1 cellular context compared by ENCODE assay signal in genomic region chr1:225694151-225694603, GRCh38.
TF ChIP-seq lines count a peak whose summit lies in the region.

No MANE protein-coding gene starts in this region.

TF ChIP-seq in HepG2, 621 proteins besides CTCF, POLR2A, EP300 and RAD21 (continued from another document):
- TF ChIP-seq ZNF609 (CRISPR knock-in tag; IDR thresholded peaks at IDR 0.05; ENCODE audit: borderline replicate concordance) (peak; percentile 78; the same call in 1 of the 2 replicates), FOXP1 (IDR thresholded peaks at IDR 0.05) (no peak), FOXP1 (CRISPR knock-in tag; IDR thresholded peaks at IDR 0.05) (peak; percentile 76; the same call in 1 of the 2 replicates), GFI1 (CRISPR knock-in tag; IDR thresholded peaks at IDR 0.05; ENCODE audit: borderline replicate concordance) (peak; percentile 82), ZNF556 (CRISPR knock-in tag; IDR thresholded peaks at IDR 0.05; ENCODE audit: borderline replicate concordance) (peak; percentile 64; the same call in 1 of the 2 replicates), GATAD2A (CRISPR knock-in tag; IDR thresholded peaks at IDR 0.05) (peak; percentile 93), ZNF329 (CRISPR knock-in tag; IDR thresholded peaks at IDR 0.05; ENCODE audit: low read depth) (no peak), RERE (CRISPR knock-in tag; IDR thresholded peaks at IDR 0.05; ENCODE audit: low read depth) (peak; percentile 78), HDAC2 (CRISPR knock-in tag; IDR thresholded peaks at IDR 0.05) (peak; percentile 92), PHF21A (CRISPR knock-in tag; IDR thresholded peaks at IDR 0.05) (peak; percentile 54), NCOA5 (CRISPR knock-in tag; IDR thresholded peaks at IDR 0.05) (no peak), MED1 (CRISPR knock-in tag; IDR thresholded peaks at IDR 0.05) (peak; percentile 89), LCORL (IDR thresholded peaks at IDR 0.05) (peak; percentile 6; the same call in 1 of the 2 replicates), LCORL (CRISPR knock-in tag; IDR thresholded peaks at IDR 0.05) (peak; percentile 86), FOXC1 (CRISPR knock-in tag; IDR thresholded peaks at IDR 0.05; ENCODE audit: borderline replicate concordance) (no peak), GABPA (IDR thresholded peaks at IDR 0.05; ENCODE audit: low read depth, low read length) (no peak), GABPA (CRISPR knock-in tag; IDR thresholded peaks at IDR 0.05; ENCODE audit: low read depth) (peak; percentile 40; the same call in 1 of the 2 replicates), SRSF4 (IDR thresholded peaks at IDR 0.05; ENCODE audit: low read depth, low read length, poor library complexity, severe bottlenecking) (no peak), EEA1 (CRISPR knock-in tag; IDR thresholded peaks at IDR 0.05; ENCODE audit: borderline replicate concordance) (no peak), KLF6 (CRISPR knock-in tag; IDR thresholded peaks at IDR 0.05) (no peak), IKZF4 (CRISPR knock-in tag; IDR thresholded peaks at IDR 0.05; ENCODE audit: borderline replicate concordance, low read depth, not compliant biosample characterization) (no peak), NFYC (CRISPR knock-in tag; IDR thresholded peaks at IDR 0.05) (no peak; the same call in 1 of the 2 replicates), ZC3H4 (CRISPR knock-in tag; IDR thresholded peaks at IDR 0.05; ENCODE audit: borderline replicate concordance) (no peak), HNF1B (CRISPR knock-in tag; IDR thresholded peaks at IDR 0.05) (0 out of 2 replicates have a peak, but pooled peaks have one; percentile 66), ZKSCAN8 (CRISPR knock-in tag; IDR thresholded peaks at IDR 0.05; ENCODE audit: borderline replicate concordance) (peak; percentile 88; the same call in 1 of the 2 replicates), ZNF780A (CRISPR knock-in tag; IDR thresholded peaks at IDR 0.05) (no peak), TFE3 (CRISPR knock-in tag; IDR thresholded peaks at IDR 0.05) (peak; percentile 51), ZNF576 (CRISPR knock-in tag; IDR thresholded peaks at IDR 0.05) (no peak), ZNF878 (CRISPR knock-in tag; IDR thresholded peaks at IDR 0.05) (0 out of 2 replicates have a peak, but pooled peaks have one; percentile 72), ZNF326 (CRISPR knock-in tag; IDR thresholded peaks at IDR 0.05; ENCODE audit: borderline replicate concordance) (no peak), ZMYM3 (CRISPR knock-in tag; IDR thresholded peaks at IDR 0.05) (peak; percentile 81), FOXO1 (CRISPR knock-in tag; IDR thresholded peaks at IDR 0.05) (peak; percentile 89), ARNTL (CRISPR knock-in tag; IDR thresholded peaks at IDR 0.05) (0 out of 2 replicates have a peak, but pooled peaks have one; percentile 40), ZNF768 (CRISPR knock-in tag; IDR thresholded peaks at IDR 0.05) (no peak), TBX3 (IDR thresholded peaks at IDR 0.05; ENCODE audit: borderline replicate concordance) (peak; percentile 40; the same call in 1 of the 2 replicates), DPF2 (CRISPR knock-in tag; IDR thresholded peaks at IDR 0.05; ENCODE audit: borderline replicate concordance, low read depth) (peak; percentile 71; the same call in 1 of the 2 replicates)
